ENCODE assay signal across 13 cellular contexts in the genomic region with DNA sequence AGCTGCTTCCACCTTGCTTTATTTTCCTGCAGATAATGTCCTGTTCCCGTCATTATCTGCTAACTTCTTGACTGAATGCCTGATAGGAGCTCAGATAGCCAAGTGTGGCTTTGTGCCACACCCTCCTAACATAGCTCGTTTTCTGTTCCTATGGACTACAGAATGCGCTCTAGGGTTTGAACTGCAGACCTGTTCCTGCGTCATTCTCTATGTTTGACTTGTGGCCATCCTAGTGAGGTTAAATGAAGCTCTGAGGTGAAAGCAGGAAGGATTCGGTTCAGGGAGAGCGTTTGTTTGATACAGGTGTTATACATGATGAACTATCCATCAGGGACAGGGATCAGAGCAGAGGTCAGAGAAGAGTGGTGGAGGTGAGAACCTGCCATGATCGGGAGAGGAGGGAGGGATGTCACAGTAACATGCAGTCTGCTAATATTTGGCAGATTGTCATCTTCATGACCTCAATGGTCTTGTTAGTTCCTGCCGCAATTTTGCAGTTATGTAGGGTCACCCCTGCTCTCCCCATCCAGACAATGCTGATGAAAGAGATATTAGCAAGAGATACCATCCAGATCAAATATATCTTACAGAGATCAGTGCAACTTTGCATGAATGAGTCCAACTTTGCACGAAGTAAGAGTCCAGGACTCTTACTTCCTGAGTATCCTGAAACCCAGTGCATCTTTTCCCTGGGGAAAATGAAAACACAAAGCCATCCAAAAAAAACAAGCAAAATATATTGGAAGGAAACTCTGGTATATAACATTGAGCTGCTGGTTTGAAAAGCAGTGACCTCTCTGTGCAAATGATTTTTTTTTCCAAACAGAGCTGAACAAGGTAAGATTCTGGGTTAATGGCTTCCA.
"Had no signal": no experiment of that assay in that cellular context is flagged by ENCODE, and none has a peak within 500 bp of the region (broad histone marks: within the 10 kb centered on the region; RNA-seq: fewer than 3 reads in every experiment).

No MANE protein-coding gene starts in this region.

- ATAC-seq: activated T-helper 17 cell treated with anti-CD3 and anti-CD28 coated beads, Interleukin-2, amount 50 U/mL, for 72 hours; left lung; naive thymus-derived CD8-positive, alpha-beta T cell had no signal

- H3K4me3 ChIP-seq: left lung, tibial nerve, uterus had no signal

- DNase-seq: activated naive CD4-positive, alpha-beta T cell treated with Interleukin-2 at 50 U/mL for 16 hours; activated T-cell treated with anti-CD3 and anti-CD28 coated beads for 4 hours; cortex of kidney; effector memory CD4-positive, alpha-beta T cell; hippocampal formation; left lung; naive thymus-derived CD8-positive, alpha-beta T cell; stimulated activated CD4-positive, alpha-beta T cell treated with anti-CD3 and anti-CD28 coated beads, Interleukin-4, amount 100 ng/mL, for 24 hours; stimulated activated naive CD4-positive, alpha-beta T cell treated with Interleukin-2 at 50 U/mL for 16 hours; substantia nigra; uterus had no signal
